ENCODE assay signal across 8 cellular contexts in genomic region chr1:47996060-47996405, GRCh38. TPM values are rescaled to one million over a fixed set of nuclear protein-coding genes. Genes with fewer than 3 reads are reported as not detected.
DNase-seq lines count a peak whose midpoint lies in the region; ATAC-seq and TF ChIP-seq lines count a peak whose summit lies in the region.
"Had no signal": no experiment of that assay in that cellular context is flagged by ENCODE, and none has a peak within 500 bp of the region (broad histone marks: within the 10 kb centered on the region; RNA-seq: fewer than 3 reads in every experiment).

No MANE protein-coding gene starts in this region.

- peaks cover 5% of the 10 kb centered on the region for H3K4me1 ChIP-seq in smooth muscle cell (ENCODE audit: low read depth)

- H3K27ac ChIP-seq in smooth muscle cell (ENCODE audit: low read depth) = no peak overlapping the region

- peak overlapping the region; percentile 98 for H3K4me2 ChIP-seq in smooth muscle cell

- H3K4me3 ChIP-seq in kidney epithelial cell (ENCODE audit: low read depth, low read length) (peak overlapping the region; percentile 71), smooth muscle cell (peak overlapping the region; percentile 72)

- peaks cover 6% of the 10 kb centered on the region for H3K4me1 Mint-ChIP-seq in activated naive CD8-positive, alpha-beta T cell treated with anti-CD3 and anti-CD28 coated beads, Interleukin-2, amount 50 U/mL, for 24 hours

- peaks cover 56% of the 10 kb centered on the region for H3K27me3 Mint-ChIP-seq in activated naive CD8-positive, alpha-beta T cell treated with anti-CD3 and anti-CD28 coated beads, Interleukin-2, amount 50 U/mL, for 24 hours

- H3K27me3 ChIP-seq in kidney epithelial cell (ENCODE audit: control insufficient read depth, insufficient read depth, low read length) (peaks cover 3% of the 10 kb centered on the region), smooth muscle cell (ENCODE audit: low read depth) (peaks cover 43% of the 10 kb centered on the region)

- no peaks in the 10 kb centered on the region for H3K9me3 Mint-ChIP-seq in activated naive CD8-positive, alpha-beta T cell treated with anti-CD3 and anti-CD28 coated beads, Interleukin-2, amount 50 U/mL, for 24 hours

- peaks cover 10% of the 10 kb centered on the region for H3K79me2 ChIP-seq in smooth muscle cell (ENCODE audit: low read depth)

- intact Hi-C loops in sciatic nerve (cut with DNase I) = no loop called here

- H3K4me3 Mint-ChIP-seq in activated naive CD8-positive, alpha-beta T cell treated with anti-CD3 and anti-CD28 coated beads, Interleukin-2, amount 50 U/mL, for 24 hours = peak overlapping the region; percentile 66

- H2AFZ ChIP-seq in smooth muscle cell (ENCODE audit: low read depth) = peak overlapping the region; percentile 54

- TF ChIP-seq CTCF in kidney epithelial cell (IDR thresholded peaks at IDR 0.05; ENCODE audit: insufficient read depth, low read length, poor library complexity, severe bottlenecking) (no peak), smooth muscle cell (IDR thresholded peaks at IDR 0.05; ENCODE audit: borderline replicate concordance, insufficient read depth, poor library complexity, severe bottlenecking) (no peak)

- no peaks in the 10 kb centered on the region for H3K36me3 Mint-ChIP-seq in activated naive CD8-positive, alpha-beta T cell treated with anti-CD3 and anti-CD28 coated beads, Interleukin-2, amount 50 U/mL, for 24 hours (ENCODE audit: low read depth)

- H3K27ac Mint-ChIP-seq in activated naive CD8-positive, alpha-beta T cell treated with anti-CD3 and anti-CD28 coated beads, Interleukin-2, amount 50 U/mL, for 24 hours = no peak overlapping the region

- H4K20me1 ChIP-seq in smooth muscle cell (ENCODE audit: low read depth) = peaks cover 31% of the 10 kb centered on the region

- no peaks in the 10 kb centered on the region for H3F3A ChIP-seq in smooth muscle cell (ENCODE audit: low read depth)

- H3K36me3 ChIP-seq in kidney epithelial cell (ENCODE audit: control insufficient read depth, insufficient read depth, low read length) (peaks cover 4% of the 10 kb centered on the region), smooth muscle cell (ENCODE audit: low read depth) (no peaks in the 10 kb centered on the region)

- WGBS in smooth muscle cell (ENCODE audit: low lambda C conversion rate) = 18% methylated on average over 7 of the region's 7 CpGs

- H3K9ac ChIP-seq in smooth muscle cell (ENCODE audit: low read depth) = no peak overlapping the region

- ATAC-seq in activated naive CD8-positive, alpha-beta T cell treated with anti-CD3 and anti-CD28 coated beads, Interleukin-2, amount 50 U/mL, for 24 hours = no peak
- ATAC-seq in sciatic nerve = no peak
- ATAC-seq in GM18870 (IDR thresholded peaks at IDR 0.05; ENCODE audit: unreplicated experiment) = no peak

- H3K9me3 ChIP-seq in smooth muscle cell (replicated peaks; ENCODE audit: low read depth) = no peaks in the 10 kb centered on the region

- DNase-seq in HuH-7 (ENCODE audit: low spot score) (peak; percentile 43), kidney epithelial cell (ENCODE audit: low read depth) (no peak), smooth muscle cell (lab: John Stamatoyannopoulos, UW; ENCODE audit: unreplicated experiment) (no peak), sciatic nerve (ENCODE audit: low spot score) (no peak), NCI-H82 treated with DMSO at 0.1 percent for 48 hours (lab: John Stamatoyannopoulos, UW; ENCODE audit: unreplicated experiment) (no peak)
- no peak for DNase-seq in activated naive CD8-positive, alpha-beta T cell treated with anti-CD3 and anti-CD28 coated beads, Interleukin-2, amount 50 U/mL, for 24 hours
- DNase-seq: cortex of kidney had no signal

RNA-seq across cellular contexts. Expression of gene TRABD2B, which starts 1.2 kb away (rescaled TPM):
- total RNA-seq in kidney epithelial cell (0.92 and 1.2 TPM in 2 replicates), smooth muscle cell (0.81 and 0.94 TPM in 2 replicates), sciatic nerve (5.0 TPM)
- polyA plus RNA-seq in smooth muscle cell = 4.8 and 4.9 TPM in 2 replicates
